Comparison of ENCODE assay signal across 8 cellular contexts in the genomic region with DNA sequence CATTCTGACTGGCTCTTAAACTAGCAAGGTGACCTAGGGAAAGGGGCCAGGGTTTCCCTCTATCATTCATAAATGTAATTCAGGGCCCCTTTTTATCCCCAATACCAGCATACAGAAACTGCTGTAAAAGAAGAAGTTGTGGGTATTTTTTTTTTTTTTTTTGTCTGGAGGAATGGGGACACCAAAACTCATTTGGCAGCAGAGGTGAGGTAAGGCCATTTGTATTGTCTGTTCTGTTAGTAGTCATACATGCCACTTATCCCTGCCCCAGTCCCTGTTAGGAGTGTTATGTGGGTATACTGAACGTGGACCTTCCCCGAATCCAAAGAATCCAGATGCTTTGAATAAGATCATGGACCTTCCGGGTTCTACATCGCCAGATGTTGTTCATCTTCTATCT. TPM values are rescaled to one million over a fixed set of nuclear protein-coding genes. Genes with fewer than 3 reads are reported as not detected.
DNase-seq lines count a peak whose midpoint lies in the region; ATAC-seq and TF ChIP-seq lines count a peak whose summit lies in the region.

No MANE protein-coding gene starts in this region.

- H3K4me3 ChIP-seq in DND-41 (ENCODE audit: low read depth in 1 of 2, low read length in 2 of 2) (peak overlapping the region; percentile 50 to 80; a peak in 3 of 4 replicates), NB4 (ENCODE audit: low read depth, low read length) (peak overlapping the region; percentile 82), dorsolateral prefrontal cortex (peak overlapping the region in 54 of 59 donors; percentile 27 to 100 (median 92)), neuron (ENCODE audit: low read length) (peak overlapping the region; percentile 87)

- H3K4me2 ChIP-seq in DND-41 (ENCODE audit: insufficient read depth, low read length) = peak overlapping the region; percentile 72

- H3K27me3 ChIP-seq in DND-41 (ENCODE audit: insufficient read depth, low read length, poor library complexity) (no peaks in the 10 kb centered on the region), dorsolateral prefrontal cortex (no peaks in the 10 kb centered on the region), neuron (ENCODE audit: insufficient read depth, low read length) (no peaks in the 10 kb centered on the region)

- peaks cover 77% of the 10 kb centered on the region for H3K4me1 ChIP-seq in DND-41 (ENCODE audit: insufficient read depth, low read length)
- peaks cover 33% of the 10 kb centered on the region for H3K4me1 ChIP-seq in neuron (ENCODE audit: insufficient read depth, low read length)

- no peaks in the 10 kb centered on the region for H3K9me3 ChIP-seq in DND-41 (ENCODE audit: insufficient read depth, low read length, severe bottlenecking)
- H3K9me3 ChIP-seq in neuron (ENCODE audit: low read length) = peaks cover 2% of the 10 kb centered on the region

- intact Hi-C loops in dorsolateral prefrontal cortex (cut with DNase I) = loop anchor here (2.0 to 10.0 kb wide), 7 partner anchors 40 to 320 kb away; a partner anchor contains a TSS
- intact Hi-C loops in posterior cingulate gyrus (cut with DNase I) = loop anchor here (5.0 kb wide), 1 partner anchor 40 kb away; a partner anchor contains a TSS

- H3K27ac ChIP-seq in DND-41 (ENCODE audit: low read length) = peak overlapping the region; percentile 89; the same call in 1 of the 2 replicates
- peak overlapping the region in 8 of 59 donors; percentile 8 to 99 (median 99) for H3K27ac ChIP-seq in dorsolateral prefrontal cortex

- H3K79me2 ChIP-seq in DND-41 (ENCODE audit: insufficient read depth, low read length) = peaks cover 96% of the 10 kb centered on the region

- H3K36me3 ChIP-seq in DND-41 (ENCODE audit: insufficient read depth, low read length) (peaks cover 33% of the 10 kb centered on the region), neuron (ENCODE audit: insufficient read depth, low read length) (peaks cover 15% of the 10 kb centered on the region)

- H3K9ac ChIP-seq in DND-41 (ENCODE audit: low read depth, low read length) = peak overlapping the region; percentile 82

- H4K20me1 ChIP-seq in DND-41 (ENCODE audit: insufficient read depth, low read length) = peaks cover 54% of the 10 kb centered on the region

- no peak for ATAC-seq in DND-41 (ENCODE audit: insufficient read depth, low read depth)
- ATAC-seq in GM18511 (IDR thresholded peaks at IDR 0.05; ENCODE audit: unreplicated experiment) = no peak

- TF ChIP-seq CTCF in DND-41 (IDR thresholded peaks at IDR 0.05; ENCODE audit: borderline replicate concordance, extremely low read depth, low read length, poor library complexity, severe bottlenecking) (no peak), NB4 (IDR thresholded peaks at IDR 0.05; ENCODE audit: low read depth, low read length) (no peak), dorsolateral prefrontal cortex (IDR thresholded peaks at IDR 0.05 in 54 of 56, conservative IDR thresholded peaks at IDR 0.05 in 2 of 56; ENCODE audit: low read depth in 1 of 56, partially characterized antibody in 56 of 56) (no peak)

- no peak for TF ChIP-seq POLR2A in NB4 (IDR thresholded peaks at IDR 0.05; ENCODE audit: extremely low read depth, insufficient read length)

- H2AFZ ChIP-seq in DND-41 (ENCODE audit: low read depth, low read length) = no peak overlapping the region
- H2AFZ ChIP-seq in neuron (ENCODE audit: low read depth, low read length) = no peak overlapping the region

- DNase-seq in DND-41 (no peak), NB4 (ENCODE audit: low read depth) (peak; percentile 63), dorsolateral prefrontal cortex (no peak), GM19240 (ENCODE audit: insufficient read length, low spot score) (no peak), posterior cingulate gyrus (no peak), GDM1 (lab: John Stamatoyannopoulos, UW) (no peak)

RNA-seq across cellular contexts. Expression of a gene that starts 1.7 kb away (rescaled TPM):
- 100 to 1,000 TPM; 149 to 396 (median 221) TPM for total RNA-seq in dorsolateral prefrontal cortex

RNA-seq across cellular contexts. Expression of a gene that starts 1.9 kb away (rescaled TPM):
- total RNA-seq in dorsolateral prefrontal cortex = 100 to 1,000 TPM; 216 to 367 (median 256) TPM

RNA-seq across cellular contexts. Expression of a gene that starts 38.7 kb away (rescaled TPM):
- total RNA-seq in dorsolateral prefrontal cortex = 100 to 1,000 TPM in 1 of 120 experiments, 10 to 100 TPM in 119; 39.8 to 107 (median 67.7) TPM
